18 cellular contexts compared by ENCODE assay signal in the genomic region with DNA sequence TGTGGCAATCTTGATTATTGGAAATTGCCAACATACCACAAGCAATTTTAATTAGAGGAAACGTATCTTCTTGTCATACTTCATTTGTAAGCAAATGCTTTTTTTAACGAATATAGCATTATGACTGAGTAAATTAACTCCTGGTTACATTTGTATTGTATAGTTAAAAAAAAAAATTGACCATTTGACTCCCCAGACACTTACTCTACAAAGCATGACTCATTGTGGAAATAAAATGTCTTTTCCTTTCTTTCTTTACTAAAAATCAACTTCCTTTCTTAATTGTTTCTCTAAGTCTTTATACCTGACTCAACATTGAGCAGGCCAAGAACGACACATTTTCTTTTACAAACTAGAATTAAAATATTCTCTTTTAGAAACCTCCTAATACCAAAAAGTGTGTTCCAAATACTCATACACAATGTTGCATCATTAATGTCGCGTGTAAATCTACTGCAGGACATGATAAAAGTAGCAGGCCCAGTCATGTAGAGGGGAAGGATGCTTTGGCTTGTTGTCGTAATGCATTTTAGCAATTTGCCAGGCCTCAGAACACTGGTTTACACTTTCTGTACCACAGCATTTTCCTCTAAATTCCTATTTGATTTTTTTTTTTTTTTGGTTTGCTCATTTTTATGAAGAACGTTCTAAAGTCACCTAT.
DNase-seq lines count a peak whose midpoint lies in the region; ATAC-seq, FAIRE-seq and TF ChIP-seq lines count a peak whose summit lies in the region.
"Had no signal": no experiment of that assay in that cellular context is flagged by ENCODE, and none has a peak within 500 bp of the region (broad histone marks: within the 10 kb centered on the region; RNA-seq: fewer than 3 reads in every experiment).

No MANE protein-coding gene starts in this region.

- H3K36me3 Mint-ChIP-seq in GM23338 (ENCODE audit: low read depth): no peaks in the 10 kb centered on the region
- H3K36me3 Mint-ChIP-seq: CD8-positive, alpha-beta T cell had no signal

- H2AFZ ChIP-seq in GM23338: no peak overlapping the region; the same call in 1 of the 2 replicates
- H2AFZ ChIP-seq in endothelial cell of umbilical vein (ENCODE audit: low read depth, low read length): peak overlapping the region; percentile 53
- no peak overlapping the region for H2AFZ ChIP-seq in keratinocyte (ENCODE audit: control insufficient read depth, low read length)

- H3K27me3 Mint-ChIP-seq in GM23338 (ENCODE audit: insufficient read depth, low read depth, poor library complexity): no peaks in the 10 kb centered on the region

- H3K27ac ChIP-seq in GM23338 (ENCODE audit: low read depth) (no peak overlapping the region), SK-N-MC (peak overlapping the region; percentile 1; the same call in 1 of the 2 replicates), endothelial cell of umbilical vein (ENCODE audit: insufficient read depth, low read depth, low read length) (peak overlapping the region; percentile 29), keratinocyte (ENCODE audit: control insufficient read depth, insufficient read depth, low read length) (no peak overlapping the region), tibial artery (no peak overlapping the region)
- H3K27ac ChIP-seq: BLaER1 treated with 17β-estradiol and CSF1 and Interleukin-3, amounts not matched to agents 10 nM and 100 nM had no signal

- no peak for ATAC-seq in GM23338
- ATAC-seq: CD8-positive, alpha-beta T cell; GM12878 had no signal

- peak overlapping the region; percentile 91 for H3K27ac Mint-ChIP-seq in GM23338
- H3K27ac Mint-ChIP-seq: CD8-positive, alpha-beta T cell had no signal

- FAIRE-seq in endothelial cell of umbilical vein (lab: Jason Lieb, UNC) (peak; percentile 59), keratinocyte (lab: Jason Lieb, UNC) (no peak)
- FAIRE-seq: GM12878, RCC 7860 had no signal

- H3K4me1 Mint-ChIP-seq in GM23338: peaks cover 18% of the 10 kb centered on the region

- dilution Hi-C loops in endothelial cell of umbilical vein (cut with MboI; ENCODE audit: extremely low pct_ligation_motif_present, low sequenced_read_pairs) (no loop called here), keratinocyte (cut with MboI; ENCODE audit: extremely low pct_ligation_motif_present, low sequenced_read_pairs) (no loop called here)

- intact Hi-C loops in endothelial cell of umbilical vein (cut with micrococcal nuclease) (loop anchor here (1.0 kb wide), 1 partner anchor 30 kb away; no protein-coding TSS in a partner anchor), tibial artery (cut with DNase I; ENCODE audit: low total_unique reads) (no loop called here)

- no peak overlapping the region for H3K4me3 Mint-ChIP-seq in GM23338
- H3K4me3 Mint-ChIP-seq: CD8-positive, alpha-beta T cell had no signal

- no peaks in the 10 kb centered on the region for H3K9me2 ChIP-seq in GM23338 (ENCODE audit: insufficient read depth)

- no peak overlapping the region for H3K9ac ChIP-seq in SK-N-MC (ENCODE audit: insufficient read length)
- peak overlapping the region; percentile 22 for H3K9ac ChIP-seq in endothelial cell of umbilical vein (replicated peaks; ENCODE audit: extremely low read depth, insufficient read depth, low read length)
- H3K9ac ChIP-seq in keratinocyte (ENCODE audit: control insufficient read depth, extremely low read depth, insufficient read depth, low read length): no peak overlapping the region
- H3K9ac ChIP-seq: BLaER1 treated with 17β-estradiol and CSF1 and Interleukin-3, amounts not matched to agents 10 nM and 100 nM had no signal

- no peaks in the 10 kb centered on the region for H3K9me3 Mint-ChIP-seq in GM23338
- H3K9me3 Mint-ChIP-seq: CD8-positive, alpha-beta T cell had no signal

- H3K4me3 ChIP-seq in GM23338 (no peak overlapping the region), SK-N-MC (no peak overlapping the region), endothelial cell of umbilical vein (replicated peaks in 1 of 3; ENCODE audit: insufficient read depth in 1 of 3, low read depth in 1 of 3, low read length in 3 of 3) (peak overlapping the region in 1 of 3 experiments; percentile 8), keratinocyte (ENCODE audit: control insufficient read depth in 2 of 3, extremely low read depth in 1 of 3, insufficient read depth in 2 of 3, low read depth in 1 of 3, low read length in 3 of 3) (no peak overlapping the region), tibial artery (no peak overlapping the region)
- H3K4me3 ChIP-seq: BLaER1 treated with 17β-estradiol and CSF1 and Interleukin-3, amounts not matched to agents 10 nM and 100 nM; GM12878 had no signal

- H3K27me3 ChIP-seq in GM23338 (ENCODE audit: insufficient read depth) (no peaks in the 10 kb centered on the region), endothelial cell of umbilical vein (ENCODE audit: control insufficient read depth in 2 of 2, insufficient read depth in 2 of 2, low read length in 2 of 2) (no peaks in the 10 kb centered on the region), keratinocyte (ENCODE audit: control insufficient read depth, extremely low read depth, insufficient read depth, low read length) (no peaks in the 10 kb centered on the region), tibial artery (no peaks in the 10 kb centered on the region)
- H3K27me3 ChIP-seq: BLaER1 treated with 17β-estradiol and CSF1 and Interleukin-3, amounts not matched to agents 10 nM and 100 nM had no signal

- H4K20me1 ChIP-seq in GM23338 (replicated peaks; ENCODE audit: insufficient read depth) (no peaks in the 10 kb centered on the region), endothelial cell of umbilical vein (replicated peaks; ENCODE audit: control insufficient read depth, extremely low read depth, insufficient read depth, low read length) (no peaks in the 10 kb centered on the region), keratinocyte (ENCODE audit: control insufficient read depth, extremely low read depth, insufficient read depth, low read length) (no peaks in the 10 kb centered on the region)
- H4K20me1 ChIP-seq: BLaER1 treated with 17β-estradiol and CSF1 and Interleukin-3, amounts not matched to agents 10 nM and 100 nM had no signal

- no peaks in the 10 kb centered on the region for H3F3A ChIP-seq in GM23338 (replicated peaks; ENCODE audit: low read depth)

- H3K4me2 ChIP-seq in GM23338 (no peak overlapping the region), endothelial cell of umbilical vein (ENCODE audit: insufficient read depth, low read length) (peak overlapping the region; percentile 74), keratinocyte (ENCODE audit: control insufficient read depth, extremely low read depth, insufficient read depth, low read depth, low read length) (peak overlapping the region; percentile 2)
- H3K4me2 ChIP-seq: BLaER1 treated with 17β-estradiol and CSF1 and Interleukin-3, amounts not matched to agents 10 nM and 100 nM had no signal

- H3K4me1 ChIP-seq in GM23338 (ENCODE audit: insufficient read depth) (peaks cover 9% of the 10 kb centered on the region; the same call in 1 of the 2 replicates), endothelial cell of umbilical vein (ENCODE audit: control insufficient read depth, extremely low read depth, insufficient read depth, low read length) (peaks cover 19% of the 10 kb centered on the region), keratinocyte (ENCODE audit: control insufficient read depth, extremely low read depth, insufficient read depth, low read length) (no peaks in the 10 kb centered on the region), tibial artery (no peaks in the 10 kb centered on the region)
- H3K4me1 ChIP-seq: BLaER1 treated with 17β-estradiol and CSF1 and Interleukin-3, amounts not matched to agents 10 nM and 100 nM had no signal

- H3K9me1 ChIP-seq in endothelial cell of umbilical vein (replicated peaks; ENCODE audit: control insufficient read depth, extremely low read depth, insufficient read depth, low read length): no peaks in the 10 kb centered on the region
- H3K9me1 ChIP-seq in keratinocyte (ENCODE audit: control insufficient read depth, extremely low read depth, insufficient read depth, low read length): no peaks in the 10 kb centered on the region

- DNase-seq in GM23338 (ENCODE audit: low spot score) (no peak), SK-N-MC (ENCODE audit: low read depth, low spot score) (no peak), endothelial cell of umbilical vein (ENCODE audit: low read depth, low spot score) (peak; percentile 79), keratinocyte (ENCODE audit: low read depth, low spot score) (no peak), cerebellar cortex (ENCODE audit: low spot score) (no peak), tibial artery (no peak), foreskin melanocyte (no peak)
- no peak for DNase-seq in stimulated activated CD4-positive, alpha-beta T cell treated with anti-CD3 and anti-CD28 coated beads, Interleukin-15, amount 100 ng/mL, for 24 hours
- DNase-seq: Calu3; CD8-positive, alpha-beta T cell; KG1; NCI-H1417; NCI-H187; NCI-H774; Right ventricle myocardium superior had no signal

- CTCF ChIA-PET in endothelial cell of umbilical vein (lab: Charles Lee): interaction anchor here (0.9 to 3.8 kb wide), 5 partner anchors 29 to 1350 kb away, joined by 3 to 43 read pairs (median 3); no protein-coding TSS in a partner anchor

- H3K79me2 ChIP-seq in GM23338 (replicated peaks; ENCODE audit: insufficient read depth): no peaks in the 10 kb centered on the region
- H3K79me2 ChIP-seq in endothelial cell of umbilical vein (ENCODE audit: control insufficient read depth, insufficient read depth, low read length): no peaks in the 10 kb centered on the region
- no peaks in the 10 kb centered on the region for H3K79me2 ChIP-seq in keratinocyte (ENCODE audit: control insufficient read depth, insufficient read depth, low read length)

- no peaks in the 10 kb centered on the region for H3K36me3 ChIP-seq in GM23338 (ENCODE audit: insufficient read depth)
- no peaks in the 10 kb centered on the region for H3K36me3 ChIP-seq in SK-N-MC (ENCODE audit: insufficient read depth, low read length)
- H3K36me3 ChIP-seq in endothelial cell of umbilical vein (ENCODE audit: control insufficient read depth in 2 of 2, extremely low read depth in 1 of 2, insufficient read depth in 2 of 2, low read length in 2 of 2): no peaks in the 10 kb centered on the region
- H3K36me3 ChIP-seq in keratinocyte (ENCODE audit: control insufficient read depth in 2 of 2, extremely low read depth in 1 of 2, insufficient read depth in 2 of 2, low read length in 2 of 2): no peaks in the 10 kb centered on the region
- no peaks in the 10 kb centered on the region for H3K36me3 ChIP-seq in tibial artery
- H3K36me3 ChIP-seq: BLaER1 treated with 17β-estradiol and CSF1 and Interleukin-3, amounts not matched to agents 10 nM and 100 nM had no signal

- TF ChIP-seq POLR2A in endothelial cell of umbilical vein (IDR thresholded peaks at IDR 0.05; ENCODE audit: low read depth, low read length): no peak

- H3K9me3 ChIP-seq in SK-N-MC (ENCODE audit: low read depth, low read length) (no peaks in the 10 kb centered on the region), endothelial cell of umbilical vein (replicated peaks; ENCODE audit: control insufficient read depth, insufficient read depth, low read length) (no peaks in the 10 kb centered on the region), keratinocyte (ENCODE audit: control insufficient read depth, low read depth, low read length) (no peaks in the 10 kb centered on the region), tibial artery (no peaks in the 10 kb centered on the region)
- H3K9me3 ChIP-seq: BLaER1 treated with 17β-estradiol and CSF1 and Interleukin-3, amounts not matched to agents 10 nM and 100 nM had no signal

- POLR2A ChIA-PET in endothelial cell of umbilical vein (lab: Charles Lee): no interaction called here

- no TSS peak for BruUV-seq in endothelial cell of umbilical vein (replicated peaks; lab: Mats Ljungman, UMichigan)

- TF ChIP-seq CTCF in GM23338 (conservative IDR thresholded peaks at IDR 0.05; ENCODE audit: low read depth in 2 of 2) (no peak), endothelial cell of umbilical vein (IDR thresholded peaks at IDR 0.05; ENCODE audit: extremely low read depth in 1 of 2, insufficient read depth in 1 of 2, low read depth in 1 of 2, low read length in 2 of 2) (no peak), keratinocyte (optimal IDR thresholded peaks at IDR 0.05 in 1 of 3, IDR thresholded peaks at IDR 0.05 in 1 of 3, conservative IDR thresholded peaks at IDR 0.05 in 1 of 3; ENCODE audit: extremely low read depth in 1 of 3, insufficient read depth in 2 of 3, low read length in 3 of 3) (no peak), tibial artery (IDR thresholded peaks at IDR 0.05) (no peak)

Comparison
In these comparisons a context has a peak if more than half of its experiments do, and no peak if none do; other contexts are left out.
1. H3K27ac ChIP-seq: peak in SK-N-MC (single experiment) and endothelial cell of umbilical vein (single experiment); none in GM23338 (single experiment), keratinocyte (single experiment) and tibial artery (0 of 2).